ENCODE assay signal across 5 cellular contexts in genomic region chr18:78822886-78823285, GRCh38.
"Had no signal": no experiment of that assay in that cellular context is flagged by ENCODE, and none has a peak within 500 bp of the region (broad histone marks: within the 10 kb centered on the region; RNA-seq: fewer than 3 reads in every experiment).

No MANE protein-coding gene starts in this region.

- H3K27me3 Mint-ChIP-seq: IgD-negative memory B cell had no signal

- ATAC-seq: GM23338, HepG2 had no signal

- H3K27ac Mint-ChIP-seq: GM23338, H9, IgD-negative memory B cell had no signal

- H3K9me3 Mint-ChIP-seq: IgD-negative memory B cell had no signal

- H3K4me1 Mint-ChIP-seq: GM23338, IgD-negative memory B cell had no signal

- H3K36me3 Mint-ChIP-seq: IgD-negative memory B cell had no signal

- DNase-seq: H9, HCEC 1CT had no signal

- H3K4me3 Mint-ChIP-seq: GM23338, H9, IgD-negative memory B cell had no signal
